2 cellular contexts compared by ENCODE assay signal in genomic region chr5:170863646-170864045, GRCh38.
TF ChIP-seq lines count a peak whose summit lies in the region.

No MANE protein-coding gene starts in this region.

TF ChIP-seq in SK-N-SH, 30 proteins besides CTCF, POLR2A, EP300 and RAD21 (continued from another document):
- TF ChIP-seq, protein P1, sequence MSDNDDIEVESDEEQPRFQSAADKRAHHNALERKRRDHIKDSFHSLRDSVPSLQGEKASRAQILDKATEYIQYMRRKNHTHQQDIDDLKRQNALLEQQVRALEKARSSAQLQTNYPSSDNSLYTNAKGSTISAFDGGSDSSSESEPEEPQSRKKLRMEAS (IDR thresholded peaks at IDR 0.05; ENCODE audit: low read depth) = no peak
- TF ChIP-seq TCF12 (IDR thresholded peaks at IDR 0.05) (no peak), FOSL2 (IDR thresholded peaks at IDR 0.05; ENCODE audit: borderline replicate concordance, low read depth) (no peak), POLR2AphosphoS5 (IDR thresholded peaks at IDR 0.05; ENCODE audit: low read depth, low read length) (no peak), GABPA (IDR thresholded peaks at IDR 0.05; ENCODE audit: low read depth) (no peak), SIN3A (IDR thresholded peaks at IDR 0.05; ENCODE audit: borderline replicate concordance, low read depth, low read length) (no peak), ELF1 (IDR thresholded peaks at IDR 0.05) (no peak), USF1 (IDR thresholded peaks at IDR 0.05; ENCODE audit: borderline replicate concordance, low read depth) (no peak)
- TF ChIP-seq, protein P2, sequence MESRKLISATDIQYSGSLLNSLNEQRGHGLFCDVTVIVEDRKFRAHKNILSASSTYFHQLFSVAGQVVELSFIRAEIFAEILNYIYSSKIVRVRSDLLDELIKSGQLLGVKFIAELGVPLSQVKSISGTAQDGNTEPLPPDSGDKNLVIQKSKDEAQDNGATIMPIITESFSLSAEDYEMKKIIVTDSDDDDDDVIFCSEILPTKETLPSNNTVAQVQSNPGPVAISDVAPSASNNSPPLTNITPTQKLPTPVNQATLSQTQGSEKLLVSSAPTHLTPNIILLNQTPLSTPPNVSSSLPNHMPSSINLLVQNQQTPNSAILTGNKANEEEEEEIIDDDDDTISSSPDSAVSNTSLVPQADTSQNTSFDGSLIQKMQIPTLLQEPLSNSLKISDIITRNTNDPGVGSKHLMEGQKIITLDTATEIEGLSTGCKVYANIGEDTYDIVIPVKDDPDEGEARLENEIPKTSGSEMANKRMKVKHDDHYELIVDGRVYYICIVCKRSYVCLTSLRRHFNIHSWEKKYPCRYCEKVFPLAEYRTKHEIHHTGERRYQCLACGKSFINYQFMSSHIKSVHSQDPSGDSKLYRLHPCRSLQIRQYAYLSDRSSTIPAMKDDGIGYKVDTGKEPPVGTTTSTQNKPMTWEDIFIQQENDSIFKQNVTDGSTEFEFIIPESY (IDR thresholded peaks at IDR 0.05; ENCODE audit: borderline replicate concordance, low read depth) = no peak
- TF ChIP-seq, protein P3, sequence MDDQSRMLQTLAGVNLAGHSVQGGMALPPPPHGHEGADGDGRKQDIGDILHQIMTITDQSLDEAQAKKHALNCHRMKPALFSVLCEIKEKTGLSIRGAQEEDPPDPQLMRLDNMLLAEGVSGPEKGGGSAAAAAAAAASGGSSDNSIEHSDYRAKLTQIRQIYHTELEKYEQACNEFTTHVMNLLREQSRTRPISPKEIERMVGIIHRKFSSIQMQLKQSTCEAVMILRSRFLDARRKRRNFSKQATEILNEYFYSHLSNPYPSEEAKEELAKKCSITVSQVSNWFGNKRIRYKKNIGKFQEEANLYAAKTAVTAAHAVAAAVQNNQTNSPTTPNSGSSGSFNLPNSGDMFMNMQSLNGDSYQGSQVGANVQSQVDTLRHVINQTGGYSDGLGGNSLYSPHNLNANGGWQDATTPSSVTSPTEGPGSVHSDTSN (IDR thresholded peaks at IDR 0.05) = no peak
- TF ChIP-seq, protein P4, sequence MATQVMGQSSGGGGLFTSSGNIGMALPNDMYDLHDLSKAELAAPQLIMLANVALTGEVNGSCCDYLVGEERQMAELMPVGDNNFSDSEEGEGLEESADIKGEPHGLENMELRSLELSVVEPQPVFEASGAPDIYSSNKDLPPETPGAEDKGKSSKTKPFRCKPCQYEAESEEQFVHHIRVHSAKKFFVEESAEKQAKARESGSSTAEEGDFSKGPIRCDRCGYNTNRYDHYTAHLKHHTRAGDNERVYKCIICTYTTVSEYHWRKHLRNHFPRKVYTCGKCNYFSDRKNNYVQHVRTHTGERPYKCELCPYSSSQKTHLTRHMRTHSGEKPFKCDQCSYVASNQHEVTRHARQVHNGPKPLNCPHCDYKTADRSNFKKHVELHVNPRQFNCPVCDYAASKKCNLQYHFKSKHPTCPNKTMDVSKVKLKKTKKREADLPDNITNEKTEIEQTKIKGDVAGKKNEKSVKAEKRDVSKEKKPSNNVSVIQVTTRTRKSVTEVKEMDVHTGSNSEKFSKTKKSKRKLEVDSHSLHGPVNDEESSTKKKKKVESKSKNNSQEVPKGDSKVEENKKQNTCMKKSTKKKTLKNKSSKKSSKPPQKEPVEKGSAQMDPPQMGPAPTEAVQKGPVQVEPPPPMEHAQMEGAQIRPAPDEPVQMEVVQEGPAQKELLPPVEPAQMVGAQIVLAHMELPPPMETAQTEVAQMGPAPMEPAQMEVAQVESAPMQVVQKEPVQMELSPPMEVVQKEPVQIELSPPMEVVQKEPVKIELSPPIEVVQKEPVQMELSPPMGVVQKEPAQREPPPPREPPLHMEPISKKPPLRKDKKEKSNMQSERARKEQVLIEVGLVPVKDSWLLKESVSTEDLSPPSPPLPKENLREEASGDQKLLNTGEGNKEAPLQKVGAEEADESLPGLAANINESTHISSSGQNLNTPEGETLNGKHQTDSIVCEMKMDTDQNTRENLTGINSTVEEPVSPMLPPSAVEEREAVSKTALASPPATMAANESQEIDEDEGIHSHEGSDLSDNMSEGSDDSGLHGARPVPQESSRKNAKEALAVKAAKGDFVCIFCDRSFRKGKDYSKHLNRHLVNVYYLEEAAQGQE (IDR thresholded peaks at IDR 0.05; ENCODE audit: low read depth, low read length) = no peak

TF ChIP-seq in SK-N-SH treated with all-trans-retinoic acid at 6 μM for 48 hours, 23 proteins besides CTCF, POLR2A, EP300 and RAD21 (continued from another document):
- TF ChIP-seq, protein P5, sequence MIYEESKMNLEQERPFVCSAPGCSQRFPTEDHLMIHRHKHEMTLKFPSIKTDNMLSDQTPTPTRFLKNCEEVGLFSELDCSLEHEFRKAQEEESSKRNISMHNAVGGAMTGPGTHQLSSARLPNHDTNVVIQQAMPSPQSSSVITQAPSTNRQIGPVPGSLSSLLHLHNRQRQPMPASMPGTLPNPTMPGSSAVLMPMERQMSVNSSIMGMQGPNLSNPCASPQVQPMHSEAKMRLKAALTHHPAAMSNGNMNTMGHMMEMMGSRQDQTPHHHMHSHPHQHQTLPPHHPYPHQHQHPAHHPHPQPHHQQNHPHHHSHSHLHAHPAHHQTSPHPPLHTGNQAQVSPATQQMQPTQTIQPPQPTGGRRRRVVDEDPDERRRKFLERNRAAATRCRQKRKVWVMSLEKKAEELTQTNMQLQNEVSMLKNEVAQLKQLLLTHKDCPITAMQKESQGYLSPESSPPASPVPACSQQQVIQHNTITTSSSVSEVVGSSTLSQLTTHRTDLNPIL (CRISPR knock-in tag; IDR thresholded peaks at IDR 0.05; ENCODE audit: low read depth) = no peak
- no peak for TF ChIP-seq GLIS3 (CRISPR knock-in tag; IDR thresholded peaks at IDR 0.05)
- no peak for TF ChIP-seq ISL1 (CRISPR knock-in tag; IDR thresholded peaks at IDR 0.05)
- no peak for TF ChIP-seq BACH2 (CRISPR knock-in tag; IDR thresholded peaks at IDR 0.05; ENCODE audit: borderline replicate concordance)
- TF ChIP-seq ZFP30 (CRISPR knock-in tag; IDR thresholded peaks at IDR 0.05) = no peak
- TF ChIP-seq TSHZ2 (CRISPR knock-in tag; IDR thresholded peaks at IDR 0.05) = no peak
- TF ChIP-seq OSR1 (CRISPR knock-in tag; IDR thresholded peaks at IDR 0.05) = no peak
- TF ChIP-seq ZC3H10 (CRISPR knock-in tag; IDR thresholded peaks at IDR 0.05) = no peak
